ENCODE assay signal across 13 cellular contexts in genomic region chr12:56718167-56718566, GRCh38. TPM values are rescaled to one million over a fixed set of nuclear protein-coding genes. Genes with fewer than 3 reads are reported as not detected.
"Had no signal": no experiment of that assay in that cellular context is flagged by ENCODE, and none has a peak within 500 bp of the region (broad histone marks: within the 10 kb centered on the region; RNA-seq: fewer than 3 reads in every experiment).

No MANE protein-coding gene starts in this region.

- H3K27me3 Mint-ChIP-seq: activated CD4-positive, alpha-beta memory T cell treated with anti-CD3 and anti-CD28 coated beads, Interleukin-2, amount 10 ng/mL, durations not matched to agents 7 days and 5 days; activated CD4-positive, alpha-beta T cell treated with anti-CD3 and anti-CD28 coated beads for 36 hours; activated naive CD8-positive, alpha-beta T cell treated with anti-CD3 and anti-CD28 coated beads, Interleukin-2, amount 50 U/mL, for 24 hours; T-cell had no signal

- DNase-seq: activated CD4-positive, alpha-beta memory T cell treated with anti-CD3 and anti-CD28 coated beads, Interleukin-2, amount 10 ng/mL, durations not matched to agents 7 days and 5 days; activated CD4-positive, alpha-beta T cell treated with anti-CD3 and anti-CD28 coated beads for 36 hours; activated CD8-positive, alpha-beta memory T cell treated with anti-CD3 and anti-CD28 coated beads, Interleukin-2, amount 50 U/mL, for 48 hours; activated naive CD4-positive, alpha-beta T cell treated with Interleukin-2 at 50 U/mL for 16 hours; activated naive CD8-positive, alpha-beta T cell treated with anti-CD3 and anti-CD28 coated beads, Interleukin-2, amount 50 U/mL, for 24 hours; colonic mucosa; effector CD8-positive, alpha-beta T cell; hippocampal formation; T-cell; trophoblast cell; WERI-Rb-1 had no signal

- H3K9me3 Mint-ChIP-seq: activated CD4-positive, alpha-beta memory T cell treated with anti-CD3 and anti-CD28 coated beads, Interleukin-2, amount 10 ng/mL, durations not matched to agents 7 days and 5 days; activated naive CD8-positive, alpha-beta T cell treated with anti-CD3 and anti-CD28 coated beads, Interleukin-2, amount 50 U/mL, for 24 hours; T-cell had no signal

- H3K27ac ChIP-seq: colonic mucosa, WERI-Rb-1 had no signal

- H3K4me3 Mint-ChIP-seq: activated CD4-positive, alpha-beta memory T cell treated with anti-CD3 and anti-CD28 coated beads, Interleukin-2, amount 10 ng/mL, durations not matched to agents 7 days and 5 days; activated CD4-positive, alpha-beta T cell treated with anti-CD3 and anti-CD28 coated beads for 36 hours had no signal

- H3K4me3 ChIP-seq: ascending aorta, colonic mucosa, skin epidermis had no signal

- H3K9me3 ChIP-seq: ascending aorta, colonic mucosa had no signal

- H3K27me3 ChIP-seq: ascending aorta, colonic mucosa had no signal

- ATAC-seq: activated CD4-positive, alpha-beta T cell treated with anti-CD3 and anti-CD28 coated beads for 36 hours; activated naive CD8-positive, alpha-beta T cell treated with anti-CD3 and anti-CD28 coated beads, Interleukin-2, amount 50 U/mL, for 24 hours; T-cell had no signal

RNA-seq across cellular contexts. Expression of gene HSD17B6, which starts 45.0 kb away (rescaled TPM):
- total RNA-seq: ascending aorta had no signal
